In the genomic region with DNA sequence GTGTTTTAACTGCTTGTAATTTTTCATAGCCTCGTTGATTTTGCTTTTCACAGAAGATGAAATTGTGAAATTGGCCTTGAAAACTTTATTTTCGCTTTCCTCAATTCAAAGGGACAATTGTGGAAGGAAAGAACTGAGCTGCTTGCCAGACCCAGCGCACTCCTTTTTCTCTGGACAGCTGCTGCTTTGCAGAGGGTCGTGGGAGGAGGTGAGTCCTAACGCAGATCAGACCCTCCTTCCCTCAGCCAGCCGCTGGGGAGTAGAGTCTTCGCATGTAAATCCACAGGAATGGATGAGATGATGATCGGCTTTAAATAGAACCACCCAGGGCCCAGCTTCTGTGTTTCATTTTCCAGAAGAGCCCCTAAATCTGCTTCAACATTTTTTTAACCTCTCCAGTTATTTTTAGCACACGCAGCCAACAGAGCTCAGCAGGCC, we compare ENCODE assay signal across 11 cellular contexts. TPM values are rescaled to one million over a fixed set of nuclear protein-coding genes. Genes with fewer than 3 reads are reported as not detected.
A peak's percentile ranks its signal among the peaks of the same experiment; 100 is the strongest.
DNase-seq lines count a peak whose midpoint lies in the region; ATAC-seq, FAIRE-seq and TF ChIP-seq lines count a peak whose summit lies in the region.
"Had no signal": no experiment of that assay in that cellular context is flagged by ENCODE, and none has a peak within 500 bp of the region (broad histone marks: within the 10 kb centered on the region; RNA-seq: fewer than 3 reads in every experiment).

No MANE protein-coding gene starts in this region.

- H3K27ac Mint-ChIP-seq in MCF 10A (ENCODE audit: low read depth, unreplicated experiment), result no peak overlapping the region

- intact Hi-C loops in breast epithelium (cut with DNase I; ENCODE audit: low total_unique reads), result no loop called here
- intact Hi-C loops in MCF 10A (cut with micrococcal nuclease), result loop anchor here (5.0 kb wide), 1 partner anchor 316 kb away; no protein-coding TSS in a partner anchor
- intact Hi-C loops in vagina (cut with DNase I), result no loop called here

- no peaks in the 10 kb centered on the region for H3K4me1 Mint-ChIP-seq in MCF 10A (ENCODE audit: insufficient read depth, unreplicated experiment)

- H3K4me3 ChIP-seq in breast epithelium (peak overlapping the region; percentile 21 to 58 (median 36)), choroid plexus epithelial cell (ENCODE audit: low read depth, low read length) (peak overlapping the region; percentile 54), muscle layer of duodenum (ENCODE audit: low read depth in 1 of 2, low read length in 2 of 2) (peak overlapping the region; percentile 57), vagina (peak overlapping the region; percentile 24 to 43)

- H3K27me3 Mint-ChIP-seq in MCF 10A (ENCODE audit: insufficient read depth, unreplicated experiment), result no peaks in the 10 kb centered on the region

- no peak for FAIRE-seq in H54 (lab: Jason Lieb, UNC)
- FAIRE-seq: A204.1 had no signal

- H3K9me3 ChIP-seq in breast epithelium (no peaks in the 10 kb centered on the region), muscle layer of duodenum (ENCODE audit: control insufficient read depth in 1 of 2, low read length in 2 of 2) (no peaks in the 10 kb centered on the region), vagina (no peaks in the 10 kb centered on the region)

- H3K27me3 ChIP-seq in breast epithelium (no peaks in the 10 kb centered on the region), muscle layer of duodenum (ENCODE audit: low read depth, low read length) (no peaks in the 10 kb centered on the region), vagina (no peaks in the 10 kb centered on the region)

- H3K36me3 ChIP-seq in breast epithelium (no peaks in the 10 kb centered on the region), muscle layer of duodenum (ENCODE audit: control insufficient read depth in 1 of 2, insufficient read depth in 2 of 2, low read length in 2 of 2) (no peaks in the 10 kb centered on the region), vagina (no peaks in the 10 kb centered on the region)

- TF ChIP-seq POLR2A in breast epithelium (IDR thresholded peaks at IDR 0.05) (no peak), vagina (IDR thresholded peaks at IDR 0.05) (no peak), H54 (IDR thresholded peaks at IDR 0.05; ENCODE audit: low read depth, low read length) (no peak)

- H3K27ac ChIP-seq in breast epithelium (peak overlapping the region; percentile 29 to 56), muscle layer of duodenum (ENCODE audit: low read length) (peak overlapping the region; percentile 45), vagina (peak overlapping the region; percentile 65)

- no peak for ATAC-seq in GM18870 (IDR thresholded peaks at IDR 0.05; ENCODE audit: unreplicated experiment)
- no peak for ATAC-seq in left lobe of liver

- POLR2A ChIA-PET in MCF 10A (lab: Yijun Ruan, JAX), result interaction anchor here (0.7 to 1.1 kb wide), 2 partner anchors 9 to 590 kb away, joined by 3 to 4 read pairs; no protein-coding TSS in a partner anchor

- DNase-seq in breast epithelium (ENCODE audit: low spot score in 2 of 2) (no peak), MCF 10A (ENCODE audit: unreplicated experiment) (no peak), choroid plexus epithelial cell (ENCODE audit: low read depth) (peak; percentile 42), vagina (ENCODE audit: extremely low spot score in 2 of 2) (no peak), H54 (ENCODE audit: insufficient read length, low spot score) (no peak), left lobe of liver (ENCODE audit: low spot score) (no peak)
- DNase-seq: activated CD4-positive, alpha-beta T cell treated with anti-CD3 and anti-CD28 coated beads, Interleukin-2, amount 50 U/mL, for 1 hour; NCI-H2081 treated with DMSO at 0.1 percent for 48 hours had no signal

- peaks cover 7% of the 10 kb centered on the region for H3K36me3 Mint-ChIP-seq in MCF 10A (ENCODE audit: insufficient read depth, unreplicated experiment)

- CTCF ChIA-PET in MCF 10A (lab: Yijun Ruan, JAX), result interaction anchor here (0.8 kb wide), 1 partner anchor 115 kb away, joined by 3 read pairs; no protein-coding TSS in a partner anchor

- no peaks in the 10 kb centered on the region for H3K9me3 Mint-ChIP-seq in MCF 10A (ENCODE audit: unreplicated experiment)

- no peak for TF ChIP-seq CTCF in breast epithelium (IDR thresholded peaks at IDR 0.05)
- no peak for TF ChIP-seq CTCF in MCF 10A (IDR thresholded peaks at IDR 0.05; ENCODE audit: unreplicated experiment)
- TF ChIP-seq CTCF in choroid plexus epithelial cell (conservative IDR thresholded peaks at IDR 0.05; ENCODE audit: low read depth, low read length), result peak; percentile 6
- no peak for TF ChIP-seq CTCF in vagina (IDR thresholded peaks at IDR 0.05)

- BruUV-seq in MCF 10A (replicated peaks; lab: Mats Ljungman, UMichigan), result no TSS peak

- H3K4me1 ChIP-seq in breast epithelium, result no peaks in the 10 kb centered on the region
- peaks cover 4 to 10% of the 10 kb centered on the region in 2 donors for H3K4me1 ChIP-seq in muscle layer of duodenum (ENCODE audit: control insufficient read depth in 1 of 2, insufficient read depth in 2 of 2, low read length in 2 of 2)
- peaks cover 5% of the 10 kb centered on the region for H3K4me1 ChIP-seq in vagina

- H3K4me3 Mint-ChIP-seq in MCF 10A (ENCODE audit: unreplicated experiment), result no peak overlapping the region

RNA-seq across cellular contexts. Expression of a gene that starts 42.7 kb away (rescaled TPM):
- 100 to 1,000 TPM in 2 of 3 donors, 10 to 100 TPM in 1; 86.4 to 127 (median 111) TPM for total RNA-seq in breast epithelium
- 128 and 130 TPM in 2 replicates for total RNA-seq in MCF 10A (2022)
- total RNA-seq in vagina, result 124 TPM
- total RNA-seq in left lobe of liver, result 17.5 TPM
